In genomic region chr9:105242557-105242956, GRCh38 we compare ENCODE assay signal across 10 cellular contexts. TPM values are rescaled to one million over a fixed set of nuclear protein-coding genes. Genes with fewer than 3 reads are reported as not detected.
DNase-seq lines count a peak whose midpoint lies in the region; ATAC-seq and TF ChIP-seq lines count a peak whose summit lies in the region.
"Had no signal": no experiment of that assay in that cellular context is flagged by ENCODE, and none has a peak within 500 bp of the region (broad histone marks: within the 10 kb centered on the region; RNA-seq: fewer than 3 reads in every experiment).

No MANE protein-coding gene starts in this region.

- no peak for ATAC-seq in HG03097 (IDR thresholded peaks at IDR 0.05; ENCODE audit: low FRiP score, unreplicated experiment)

- DNase-seq in DMS 273 (lab: John Stamatoyannopoulos, UW; ENCODE audit: unreplicated experiment) (peak; percentile 56), DMS 273 treated with DMSO at 0.1 percent for 48 hours (lab: John Stamatoyannopoulos, UW) (no peak), cardiac fibroblast (ENCODE audit: low read depth in 2 of 2) (peak; percentile 71 to 74), inferior parietal cortex (ENCODE audit: extremely low spot score) (peak; percentile 65), NCI-H2107 (lab: John Stamatoyannopoulos, UW) (no peak), DMS79 (lab: John Stamatoyannopoulos, UW) (no peak)
- DNase-seq: NCI-H187 treated with DMSO at 0.1 percent for 48 hours, SIG-M5 had no signal

- no peak for TF ChIP-seq CTCF in cardiac fibroblast (IDR thresholded peaks at IDR 0.05; ENCODE audit: low read depth, low read length)

- peak overlapping the region; percentile 4 to 14 for H3K4me3 ChIP-seq in cardiac fibroblast (replicated peaks in 1 of 2; ENCODE audit: low read depth in 2 of 2, low read length in 2 of 2)

- peak overlapping the region; percentile 63 for H3K27ac ChIP-seq in temporal lobe (ENCODE audit: low read depth, low read length)

RNA-seq across cellular contexts. Expression of gene SLC44A1, which starts 1.9 kb away (rescaled TPM):
- 41.1 TPM for total RNA-seq in temporal lobe

Comparison
In these comparisons a context has a peak if more than half of its experiments do, and no peak if none do; other contexts are left out.
1. DNase-seq: peak in DMS 273 (single experiment), cardiac fibroblast (2 of 2) and inferior parietal cortex (single experiment); none in DMS 273 treated with DMSO at 0.1 percent for 48 hours (single experiment), NCI-H2107 (single experiment) and DMS79 (single experiment).